8 cellular contexts compared by ENCODE assay signal in the genomic region with DNA sequence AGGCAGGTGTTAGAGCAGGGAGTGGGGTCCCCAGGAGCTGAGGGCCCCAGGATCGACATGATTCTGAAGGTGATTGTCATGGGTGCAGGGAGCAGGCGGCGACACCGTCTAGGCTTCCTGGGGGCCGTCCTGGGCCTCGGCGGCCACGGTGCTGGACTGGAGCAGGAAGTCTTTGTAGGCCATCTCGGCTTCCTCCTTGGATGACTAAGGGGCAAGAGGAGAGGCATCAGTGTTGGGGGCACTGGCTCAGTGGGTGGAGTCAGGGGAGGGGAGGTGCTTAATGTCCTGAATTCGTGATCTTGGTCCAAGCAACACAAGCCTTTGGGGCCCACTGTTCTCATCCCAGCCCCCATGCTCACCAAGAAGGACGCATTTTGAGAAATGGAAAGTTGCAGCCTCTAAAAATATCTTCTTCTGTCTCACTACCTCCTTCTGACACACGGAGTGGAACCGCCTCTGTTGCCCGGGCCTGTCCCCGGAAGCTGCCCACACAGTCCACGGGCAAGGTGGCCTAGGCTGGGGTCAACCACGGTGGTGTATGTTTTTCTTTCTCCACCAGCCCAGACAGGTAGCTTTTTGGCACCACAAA. TPM values are rescaled to one million over a fixed set of nuclear protein-coding genes. Genes with fewer than 3 reads are reported as not detected.
DNase-seq lines count a peak whose midpoint lies in the region; ATAC-seq lines count a peak whose summit lies in the region.

No MANE protein-coding gene starts in this region.

- peak overlapping the region; percentile 59 for H3K4me3 Mint-ChIP-seq in activated CD4-positive, alpha-beta memory T cell treated with anti-CD3 and anti-CD28 coated beads for 36 hours
- peak overlapping the region; percentile 84 for H3K4me3 Mint-ChIP-seq in stimulated activated naive B cell treated with anti-CD40 and anti-IgM and Interleukin-4, amounts not matched to agents 10 μg/mL and 1 μg/mL and 100 μg/mL, for 72 hours

- POLR2A ChIA-PET in activated CD4-positive, alpha-beta memory T cell treated with anti-CD3 and anti-CD28 coated beads for 36 hours (lab: Charles Lee) = interaction anchor here (1.5 kb wide), 1 partner anchor 9 kb away, joined by 6 read pairs; a partner anchor contains a TSS

- CTCF ChIA-PET in activated CD4-positive, alpha-beta memory T cell treated with anti-CD3 and anti-CD28 coated beads for 36 hours (lab: Charles Lee) = interaction anchor here (0.6 to 8.7 kb wide), 9 partner anchors 13 to 493 kb away, joined by 3 to 201 read pairs (median 8); a partner anchor contains a TSS

- H3K9me3 Mint-ChIP-seq in activated CD4-positive, alpha-beta memory T cell treated with anti-CD3 and anti-CD28 coated beads for 36 hours = no peaks in the 10 kb centered on the region
- no peaks in the 10 kb centered on the region for H3K9me3 Mint-ChIP-seq in stimulated activated naive B cell treated with anti-CD40 and anti-IgM and Interleukin-4, amounts not matched to agents 10 μg/mL and 1 μg/mL and 100 μg/mL, for 72 hours

- H3K4me1 Mint-ChIP-seq in activated CD4-positive, alpha-beta memory T cell treated with anti-CD3 and anti-CD28 coated beads for 36 hours (ENCODE audit: low read depth) = peaks cover 44% of the 10 kb centered on the region
- H3K4me1 Mint-ChIP-seq in stimulated activated naive B cell treated with anti-CD40 and anti-IgM and Interleukin-4, amounts not matched to agents 10 μg/mL and 1 μg/mL and 100 μg/mL, for 72 hours = peaks cover 52 to 73% of the 10 kb centered on the region in 2 donors

- no peaks in the 10 kb centered on the region for H3K36me3 Mint-ChIP-seq in activated CD4-positive, alpha-beta memory T cell treated with anti-CD3 and anti-CD28 coated beads for 36 hours
- H3K36me3 Mint-ChIP-seq in stimulated activated naive B cell treated with anti-CD40 and anti-IgM and Interleukin-4, amounts not matched to agents 10 μg/mL and 1 μg/mL and 100 μg/mL, for 72 hours = peaks cover 3% of the 10 kb centered on the region in 2 donors

- intact Hi-C loops in activated CD4-positive, alpha-beta memory T cell treated with anti-CD3 and anti-CD28 coated beads for 36 hours (cut with micrococcal nuclease) = loop anchor here (5.0 kb wide), 1 partner anchor 147 kb away; no protein-coding TSS in a partner anchor
- intact Hi-C loops in left ventricle myocardium superior (cut with micrococcal nuclease) (no loop called here), left cardiac atrium (cut with DNase I) (no loop called here)

- DNase-seq in stimulated activated CD4-positive, alpha-beta T cell treated with anti-CD3 and anti-CD28 coated beads, Interleukin-15, amount 100 ng/mL, for 24 hours = peak; percentile 70
- DNase-seq in stimulated activated CD4-positive, alpha-beta T cell treated with anti-CD3 and anti-CD28 coated beads, Interleukin-12 subunit alpha, Interleukin-12 subunit beta, amount 100 ng/mL, for 4 hours = no peak
- peak; percentile 78 for DNase-seq in activated CD4-positive, alpha-beta memory T cell treated with anti-CD3 and anti-CD28 coated beads for 36 hours
- DNase-seq in stimulated activated naive B cell treated with anti-CD40 and anti-IgM and Interleukin-4, amounts not matched to agents 10 μg/mL and 1 μg/mL and 100 μg/mL, for 72 hours = peak; percentile 93
- no peak for DNase-seq in A172 (ENCODE audit: low spot score)
- DNase-seq in left ventricle myocardium superior = no peak
- no peak for DNase-seq in left cardiac atrium

- H3K27me3 Mint-ChIP-seq in activated CD4-positive, alpha-beta memory T cell treated with anti-CD3 and anti-CD28 coated beads for 36 hours = no peaks in the 10 kb centered on the region
- H3K27me3 Mint-ChIP-seq in stimulated activated naive B cell treated with anti-CD40 and anti-IgM and Interleukin-4, amounts not matched to agents 10 μg/mL and 1 μg/mL and 100 μg/mL, for 72 hours = no peaks in the 10 kb centered on the region

- peak; percentile 68 for ATAC-seq in HG02943 (IDR thresholded peaks at IDR 0.05; ENCODE audit: low read depth, unreplicated experiment)
- peak; percentile 86 to 90 for ATAC-seq in stimulated activated naive B cell treated with anti-CD40 and anti-IgM and Interleukin-4, amounts not matched to agents 10 μg/mL and 1 μg/mL and 100 μg/mL, for 72 hours (replicated peaks)
- no peak for ATAC-seq in left ventricle myocardium superior
- no peak for ATAC-seq in left cardiac atrium

- peak overlapping the region; percentile 93 for H3K27ac Mint-ChIP-seq in activated CD4-positive, alpha-beta memory T cell treated with anti-CD3 and anti-CD28 coated beads for 36 hours
- H3K27ac Mint-ChIP-seq in stimulated activated naive B cell treated with anti-CD40 and anti-IgM and Interleukin-4, amounts not matched to agents 10 μg/mL and 1 μg/mL and 100 μg/mL, for 72 hours = peak overlapping the region; percentile 99

RNA-seq across cellular contexts. Expression of a gene that starts 8.6 kb away (rescaled TPM):
- total RNA-seq in activated CD4-positive, alpha-beta memory T cell treated with anti-CD3 and anti-CD28 coated beads for 36 hours = 10 to 100 TPM; 65.7 to 73.0 TPM
- 3.6 and 4.0 TPM in 2 replicates for total RNA-seq in A172 (2014; rRNA removed; shearing (Covaris generic))
- total RNA-seq in left ventricle myocardium superior (6.2 TPM), left cardiac atrium (1 to 10 TPM; 3.2 to 4.5 TPM)

RNA-seq across cellular contexts. Expression of a gene that starts 16.0 kb away (rescaled TPM):
- under 1 TPM; 0.10 TPM for total RNA-seq in activated CD4-positive, alpha-beta memory T cell treated with anti-CD3 and anti-CD28 coated beads for 36 hours
- not detected in 2 replicates for total RNA-seq in A172 (2014; rRNA removed; shearing (Covaris generic))
- total RNA-seq in left ventricle myocardium superior = not detected
- under 1 TPM; 0.06 to 0.16 TPM for total RNA-seq in left cardiac atrium

RNA-seq across cellular contexts. Expression of a gene that starts 33.1 kb away (rescaled TPM):
- 10 to 100 TPM in 1 of 2 experiments, 1 to 10 TPM in 1; 9.8 to 10.0 TPM for total RNA-seq in activated CD4-positive, alpha-beta memory T cell treated with anti-CD3 and anti-CD28 coated beads for 36 hours
- total RNA-seq in A172 (2014; rRNA removed; shearing (Covaris generic)) = not detected in 2 replicates
- total RNA-seq in left ventricle myocardium superior = not detected
- not detected for total RNA-seq in left cardiac atrium

RNA-seq across cellular contexts. Expression of a gene that starts 40.0 kb away (rescaled TPM):
- not detected for total RNA-seq in activated CD4-positive, alpha-beta memory T cell treated with anti-CD3 and anti-CD28 coated beads for 36 hours
- total RNA-seq in A172 (2014; rRNA removed; shearing (Covaris generic)) = not detected in 2 replicates
- total RNA-seq in left ventricle myocardium superior = not detected
- total RNA-seq in left cardiac atrium = not detected

Comparison
In these comparisons a context has a peak if more than half of its experiments do, and no peak if none do; other contexts are left out.
1. DNase-seq: peak in stimulated activated CD4-positive, alpha-beta T cell treated with anti-CD3 and anti-CD28 coated beads, Interleukin-15, amount 100 ng/mL, for 24 hours (single experiment), activated CD4-positive, alpha-beta memory T cell treated with anti-CD3 and anti-CD28 coated beads for 36 hours (single experiment) and stimulated activated naive B cell treated with anti-CD40 and anti-IgM and Interleukin-4, amounts not matched to agents 10 μg/mL and 1 μg/mL and 100 μg/mL, for 72 hours (single experiment); none in stimulated activated CD4-positive, alpha-beta T cell treated with anti-CD3 and anti-CD28 coated beads, Interleukin-12 subunit alpha, Interleukin-12 subunit beta, amount 100 ng/mL, for 4 hours (single experiment), A172 (single experiment), left ventricle myocardium superior (single experiment) and left cardiac atrium (single experiment).
2. ATAC-seq: peak in HG02943 (single experiment) and stimulated activated naive B cell treated with anti-CD40 and anti-IgM and Interleukin-4, amounts not matched to agents 10 μg/mL and 1 μg/mL and 100 μg/mL, for 72 hours (2 of 2); none in left ventricle myocardium superior (single experiment) and left cardiac atrium (0 of 2).
3. RNA of a gene that starts 33.1 kb away (total RNA-seq): 9.8 to 10.0 TPM in activated CD4-positive, alpha-beta memory T cell treated with anti-CD3 and anti-CD28 coated beads for 36 hours; not detected in left cardiac atrium, not detected in A172 and not detected in left ventricle myocardium superior (single experiment); every median in the first group is over 10 times any median in the second.